In the genomic region with DNA sequence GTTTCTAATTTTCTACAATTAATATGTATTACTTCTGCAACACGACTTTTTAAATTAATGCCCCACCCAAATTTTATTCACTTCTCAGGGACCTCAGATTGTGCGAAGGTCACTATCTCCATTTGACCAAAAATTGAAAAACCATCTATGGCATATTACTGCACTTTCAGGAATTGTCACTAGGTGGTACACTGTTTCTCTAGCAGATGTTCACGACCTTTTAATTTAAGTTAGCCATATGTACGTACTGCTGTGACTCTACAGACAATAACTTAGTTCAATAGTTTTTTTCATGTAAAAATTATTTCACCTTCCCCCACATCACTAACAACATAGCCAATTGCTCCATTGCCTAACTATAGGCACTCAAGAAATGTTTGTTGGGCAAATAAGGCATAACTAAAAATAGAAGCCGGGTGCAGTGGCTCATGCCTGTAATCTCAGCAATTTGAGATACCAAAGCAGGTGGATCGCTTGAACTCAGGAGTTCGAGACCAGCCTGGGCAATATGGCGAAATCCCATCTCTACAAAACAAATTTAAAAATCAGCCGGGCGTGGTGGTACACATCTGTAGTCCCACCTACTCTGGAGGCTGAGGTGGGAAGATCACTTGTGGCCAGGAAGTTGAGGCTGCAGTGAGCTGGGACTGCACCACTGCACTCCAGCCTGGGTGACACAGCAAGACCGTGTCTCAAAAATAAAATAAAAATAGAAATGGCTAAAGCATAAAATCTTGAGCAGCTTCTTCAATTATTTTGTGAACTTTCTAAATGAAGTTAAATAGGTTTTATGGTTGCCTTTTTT, we compare ENCODE assay signal across 7 cellular contexts.
DNase-seq lines count a peak whose midpoint lies in the region; ATAC-seq and TF ChIP-seq lines count a peak whose summit lies in the region.

No MANE protein-coding gene starts in this region.

- H3K36me3 ChIP-seq in WERI-Rb-1 (no peaks in the 10 kb centered on the region), left lung (no peaks in the 10 kb centered on the region), gastroesophageal sphincter (no peaks in the 10 kb centered on the region)

- no peak for TF ChIP-seq POLR2A in gastroesophageal sphincter (IDR thresholded peaks at IDR 0.05)

- TF ChIP-seq CTCF in GM12864 (IDR thresholded peaks at IDR 0.05; ENCODE audit: low read depth, low read length, missing control alignments) (peak; percentile 61), WERI-Rb-1 (IDR thresholded peaks at IDR 0.05; ENCODE audit: low read depth, low read length) (peak; percentile 64), left lung (IDR thresholded peaks at IDR 0.05) (peak; percentile 34 to 36), gastroesophageal sphincter (IDR thresholded peaks at IDR 0.05) (peak in 1 of 4 experiments; percentile 16)

- H3K27ac ChIP-seq in WERI-Rb-1 (no peak overlapping the region), left lung (no peak overlapping the region), gastroesophageal sphincter (no peak overlapping the region)

- no peaks in the 10 kb centered on the region for H3K27me3 ChIP-seq in WERI-Rb-1 (ENCODE audit: insufficient read depth, low read depth, severe bottlenecking)
- H3K27me3 ChIP-seq in left lung: no peaks in the 10 kb centered on the region
- no peaks in the 10 kb centered on the region for H3K27me3 ChIP-seq in gastroesophageal sphincter

- no peaks in the 10 kb centered on the region for H3K9me3 ChIP-seq in WERI-Rb-1 (ENCODE audit: severe bottlenecking)
- no peaks in the 10 kb centered on the region for H3K9me3 ChIP-seq in left lung
- H3K9me3 ChIP-seq in gastroesophageal sphincter: no peaks in the 10 kb centered on the region

- intact Hi-C loops in left lung (cut with DNase I): no loop called here

- no peaks in the 10 kb centered on the region for H3K4me1 ChIP-seq in left lung
- H3K4me1 ChIP-seq in gastroesophageal sphincter: no peaks in the 10 kb centered on the region

- DNase-seq in GM12864 (ENCODE audit: low read depth): peak; percentile 10
- DNase-seq in M059J (ENCODE audit: low read depth): peak; percentile 32
- DNase-seq in WERI-Rb-1: no peak
- no peak for DNase-seq in left lung
- no peak for DNase-seq in NCI-H774 (lab: John Stamatoyannopoulos, UW)

- no peak for TF ChIP-seq EP300 in gastroesophageal sphincter (IDR thresholded peaks at IDR 0.05)

- ATAC-seq in GM21717 (IDR thresholded peaks at IDR 0.05; ENCODE audit: unreplicated experiment): peak; percentile 72
- peak; percentile 66 for ATAC-seq in left lung
- no peak for ATAC-seq in gastroesophageal sphincter

- H3K4me3 ChIP-seq in GM12864 (ENCODE audit: low read depth, low read length) (no peak overlapping the region), WERI-Rb-1 (ENCODE audit: low read depth, low read length) (no peak overlapping the region), left lung (no peak overlapping the region), gastroesophageal sphincter (no peak overlapping the region)

- 48 to 52% methylated on average over 6 to 7 of the region's 11 CpGs for WGBS in gastroesophageal sphincter (ENCODE audit: low coverage in 1 of 2), 2 donors

Comparison
In these comparisons a context has a peak if more than half of its experiments do, and no peak if none do; other contexts are left out.
1. DNase-seq: peak in GM12864 (single experiment) and M059J (single experiment); none in WERI-Rb-1 (single experiment), left lung (0 of 2) and NCI-H774 (single experiment).